1 cellular context compared by ENCODE assay signal in genomic region chr11:62400281-62400680, GRCh38.
TF ChIP-seq lines count a peak whose summit lies in the region.

No MANE protein-coding gene starts in this region.

TF ChIP-seq in SK-N-SH, 30 proteins besides CTCF, POLR2A, EP300 and RAD21 (continued from another document):
- TF ChIP-seq REST (IDR thresholded peaks at IDR 0.05; ENCODE audit: low read depth, low read length): no peak
- TF ChIP-seq USF2 (IDR thresholded peaks at IDR 0.05; ENCODE audit: borderline replicate concordance, low read depth, low read length): no peak
